25 cellular contexts compared by ENCODE assay signal in the genomic region with DNA sequence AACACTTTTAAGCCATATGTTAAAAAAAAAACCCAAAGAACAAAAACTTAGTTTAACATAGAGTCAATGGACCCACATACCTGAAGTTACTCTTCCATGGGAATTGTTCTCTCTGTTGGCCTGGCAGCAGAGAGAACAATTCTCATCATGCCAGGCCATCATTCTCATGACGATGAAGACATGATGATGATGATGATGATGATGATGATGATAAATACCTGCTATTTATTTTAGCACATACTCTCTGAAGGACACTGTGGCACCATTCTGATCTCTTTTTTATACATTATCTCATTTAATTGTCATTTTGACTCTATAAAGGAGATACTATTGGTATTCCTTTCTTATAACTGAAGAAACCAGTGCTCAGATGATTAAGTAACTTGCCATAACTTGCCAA.
"Had no signal": no experiment of that assay in that cellular context is flagged by ENCODE, and none has a peak within 500 bp of the region (broad histone marks: within the 10 kb centered on the region; RNA-seq: fewer than 3 reads in every experiment).

No MANE protein-coding gene starts in this region.

- ATAC-seq: effector memory CD8-positive, alpha-beta T cell; esophagus mucosa; gastrocnemius medialis; heart right ventricle; left cardiac atrium; left lung; left ventricle myocardium superior; lower lobe of right lung; naive thymus-derived CD8-positive, alpha-beta T cell had no signal

- H3K9me3 ChIP-seq: colonic mucosa, esophagus squamous epithelium, gastrocnemius medialis, heart right ventricle, left lung, lower lobe of right lung, mucosa of descending colon had no signal

- H3K27ac ChIP-seq: esophagus squamous epithelium, gastrocnemius medialis, heart right ventricle, left lung, lower lobe of right lung had no signal

- H3K9me3 Mint-ChIP-seq: dendritic cell treated with granulocyte-macrophage colony-stimulating factor and Interleukin-4, amounts not matched to agents 40 ng/mL and 50 ng/mL, for 4 days; endodermal cell; memory B cell had no signal

- H3K4me3 Mint-ChIP-seq: dendritic cell treated with granulocyte-macrophage colony-stimulating factor and Interleukin-4, amounts not matched to agents 40 ng/mL and 50 ng/mL, for 4 days; effector memory CD8-positive, alpha-beta T cell; endodermal cell; memory B cell; naive thymus-derived CD8-positive, alpha-beta T cell had no signal

- H3K4me3 ChIP-seq: colonic mucosa, esophagus squamous epithelium, gastrocnemius medialis, heart right ventricle, left lung, lower lobe of right lung, mucosa of descending colon had no signal

- H3K4me1 ChIP-seq: colonic mucosa, left lung, lower lobe of right lung had no signal

- H3K27ac Mint-ChIP-seq: dendritic cell treated with granulocyte-macrophage colony-stimulating factor and Interleukin-4, amounts not matched to agents 40 ng/mL and 50 ng/mL, for 4 days; effector memory CD8-positive, alpha-beta T cell; endodermal cell; memory B cell; naive thymus-derived CD8-positive, alpha-beta T cell had no signal

- DNase-seq: colonic mucosa; cortex of kidney; effector CD8-positive, alpha-beta T cell; effector memory CD8-positive, alpha-beta T cell; endodermal cell; erythroblast; esophagus squamous epithelium; foreskin fibroblast; foreskin melanocyte; gastrocnemius medialis; glutamatergic neuron; head of caudate nucleus; heart right ventricle; hippocampal formation; left cardiac atrium; left lung; left ventricle myocardium superior; lower lobe of right lung; mesendoderm; naive B cell; naive thymus-derived CD8-positive, alpha-beta T cell had no signal

- H3K27me3 Mint-ChIP-seq: effector memory CD8-positive, alpha-beta T cell; memory B cell; naive B cell had no signal

- H3K4me1 Mint-ChIP-seq: endodermal cell; memory B cell; naive B cell; naive thymus-derived CD8-positive, alpha-beta T cell had no signal

- H3K36me3 ChIP-seq: colonic mucosa, esophagus squamous epithelium, gastrocnemius medialis, heart right ventricle, left lung, lower lobe of right lung had no signal

- H3K27me3 ChIP-seq: colonic mucosa, esophagus squamous epithelium, gastrocnemius medialis, heart right ventricle, left lung had no signal

- H3K36me3 Mint-ChIP-seq: memory B cell; naive B cell; naive thymus-derived CD8-positive, alpha-beta T cell had no signal
